Comparison of ENCODE assay signal across 9 cellular contexts in genomic region chr4:24913099-24913445, GRCh38. TPM values are rescaled to one million over a fixed set of nuclear protein-coding genes. Genes with fewer than 3 reads are reported as not detected.
A peak's percentile ranks its signal among the peaks of the same experiment; 100 is the strongest.
DNase-seq lines count a peak whose midpoint lies in the region; ATAC-seq and TF ChIP-seq lines count a peak whose summit lies in the region.
"Had no signal": no experiment of that assay in that cellular context is flagged by ENCODE, and none has a peak within 500 bp of the region (broad histone marks: within the 10 kb centered on the region; RNA-seq: fewer than 3 reads in every experiment).

No MANE protein-coding gene starts in this region.

- no peak overlapping the region for H3K27ac Mint-ChIP-seq in activated CD4-positive, alpha-beta T cell treated with anti-CD3 and anti-CD28 coated beads, Interleukin-2, amount 10 ng/mL, durations not matched to agents 7 days and 5 days
- H3K27ac Mint-ChIP-seq in central memory CD8-positive, alpha-beta T cell (ENCODE audit: low read depth): no peak overlapping the region
- H3K27ac Mint-ChIP-seq: CD4-positive, CD25-positive, alpha-beta regulatory T cell had no signal

- DNase-seq in activated CD4-positive, alpha-beta T cell treated with anti-CD3 and anti-CD28 coated beads, Interleukin-2, amount 10 ng/mL, durations not matched to agents 7 days and 5 days: no peak
- no peak for DNase-seq in activated CD4-positive, alpha-beta T cell treated with anti-CD3 and anti-CD28 coated beads, Interleukin-2, amount 50 U/mL, for 48 hours
- no peak for DNase-seq in central memory CD8-positive, alpha-beta T cell (ENCODE audit: low spot score in 2 of 2)
- DNase-seq in thyroid gland: no peak
- DNase-seq in GOT3 (lab: John Stamatoyannopoulos, UW): no peak
- DNase-seq in activated gamma-delta T cell treated with Interleukin-2 at 50 U/mL for 16 hours: no peak
- no peak for DNase-seq in NCI-H1436 (lab: John Stamatoyannopoulos, UW)
- DNase-seq: CD4-positive, CD25-positive, alpha-beta regulatory T cell had no signal

- CTCF ChIA-PET in activated CD4-positive, alpha-beta T cell treated with anti-CD3 and anti-CD28 coated beads, Interleukin-2, amount 10 ng/mL, durations not matched to agents 7 days and 5 days (lab: Charles Lee): no interaction called here

- H3K36me3 ChIP-seq in mesodermal cell (ENCODE audit: control insufficient read depth, insufficient read depth, low read length) (peaks cover 12% of the 10 kb centered on the region), thyroid gland (peaks cover 7 to 13% of the 10 kb centered on the region in 2 donors)

- no peak for TF ChIP-seq POLR2A in thyroid gland (IDR thresholded peaks at IDR 0.05)

- no peaks in the 10 kb centered on the region for H3K4me1 ChIP-seq in mesodermal cell (ENCODE audit: control insufficient read depth, insufficient read depth, low read length, poor library complexity, severe bottlenecking)
- peaks cover 13 to 15% of the 10 kb centered on the region in 2 donors for H3K4me1 ChIP-seq in thyroid gland

- POLR2A ChIA-PET in activated CD4-positive, alpha-beta T cell treated with anti-CD3 and anti-CD28 coated beads, Interleukin-2, amount 10 ng/mL, durations not matched to agents 7 days and 5 days (lab: Charles Lee): no interaction called here

- TF ChIP-seq CTCF in thyroid gland (IDR thresholded peaks at IDR 0.05): no peak

- no peak for ATAC-seq in central memory CD8-positive, alpha-beta T cell (replicated peaks; ENCODE audit: extremely low read depth, poor library complexity, severe bottlenecking)

- peaks cover 29% of the 10 kb centered on the region for H3K27me3 Mint-ChIP-seq in activated CD4-positive, alpha-beta T cell treated with anti-CD3 and anti-CD28 coated beads, Interleukin-2, amount 10 ng/mL, durations not matched to agents 7 days and 5 days
- H3K27me3 Mint-ChIP-seq in central memory CD8-positive, alpha-beta T cell: peaks cover 71% of the 10 kb centered on the region

- peaks cover 2% of the 10 kb centered on the region for H3K4me1 Mint-ChIP-seq in activated CD4-positive, alpha-beta T cell treated with anti-CD3 and anti-CD28 coated beads, Interleukin-2, amount 10 ng/mL, durations not matched to agents 7 days and 5 days
- H3K4me1 Mint-ChIP-seq in central memory CD8-positive, alpha-beta T cell: no peaks in the 10 kb centered on the region

- H3K9me3 ChIP-seq in mesodermal cell (ENCODE audit: control insufficient read depth, low read length) (peaks cover 31% of the 10 kb centered on the region), thyroid gland (no peaks in the 10 kb centered on the region)

- peaks cover 2% of the 10 kb centered on the region for H3K36me3 Mint-ChIP-seq in activated CD4-positive, alpha-beta T cell treated with anti-CD3 and anti-CD28 coated beads, Interleukin-2, amount 10 ng/mL, durations not matched to agents 7 days and 5 days (ENCODE audit: low read depth)
- no peaks in the 10 kb centered on the region for H3K36me3 Mint-ChIP-seq in central memory CD8-positive, alpha-beta T cell (ENCODE audit: insufficient read depth)
- H3K36me3 Mint-ChIP-seq: CD4-positive, CD25-positive, alpha-beta regulatory T cell had no signal

- peaks cover 4% of the 10 kb centered on the region for H3K9me3 Mint-ChIP-seq in activated CD4-positive, alpha-beta T cell treated with anti-CD3 and anti-CD28 coated beads, Interleukin-2, amount 10 ng/mL, durations not matched to agents 7 days and 5 days
- peaks cover 14% of the 10 kb centered on the region for H3K9me3 Mint-ChIP-seq in central memory CD8-positive, alpha-beta T cell

- H3K4me3 ChIP-seq in mesodermal cell (ENCODE audit: extremely low read depth, insufficient read depth, low read length, poor library complexity, severe bottlenecking): peak overlapping the region; percentile 35
- peak overlapping the region in 2 of 3 donors; percentile 26 to 50 for H3K4me3 ChIP-seq in thyroid gland (replicated peaks in 1 of 3)

- intact Hi-C loops in thyroid gland (cut with DNase I): loop anchor here (5.0 to 10.0 kb wide), 2 partner anchors 64 to 118 kb away; partner anchors contain the start of gene SOD3

- WGBS in mesodermal cell (ENCODE audit: insufficient coverage in 2 of 2), 2 experiments: 4 to 19% methylated on average over 17 of the region's 27 CpGs
- WGBS in thyroid gland, 2 donors: 28 to 29% methylated on average over 13 to 14 of the region's 27 CpGs

- H3K27ac ChIP-seq in mesodermal cell (ENCODE audit: low read depth, low read length, severe bottlenecking) (peak overlapping the region; percentile 29), thyroid gland (peak overlapping the region; percentile 86 to 90 (median 90))

- no peaks in the 10 kb centered on the region for H3K27me3 ChIP-seq in thyroid gland

- H3K4me3 Mint-ChIP-seq in activated CD4-positive, alpha-beta T cell treated with anti-CD3 and anti-CD28 coated beads, Interleukin-2, amount 10 ng/mL, durations not matched to agents 7 days and 5 days: peak overlapping the region; percentile 40
- peak overlapping the region; percentile 17 for H3K4me3 Mint-ChIP-seq in central memory CD8-positive, alpha-beta T cell
- H3K4me3 Mint-ChIP-seq: CD4-positive, CD25-positive, alpha-beta regulatory T cell had no signal

RNA-seq across cellular contexts. Expression of gene CCDC149, which starts 0.2 kb away (rescaled TPM):
- total RNA-seq in activated CD4-positive, alpha-beta T cell treated with anti-CD3 and anti-CD28 coated beads, Interleukin-2, amount 10 ng/mL, durations not matched to agents 7 days and 5 days: not detected
- polyA plus RNA-seq in mesodermal cell (2013, experiment 1 of 2): 5.9 TPM
- 4.6 TPM for polyA plus RNA-seq in mesodermal cell (2013, experiment 2 of 2)
- 10 to 100 TPM; 19.3 to 29.2 (median 21.8) TPM for total RNA-seq in thyroid gland
- total RNA-seq: CD4-positive, CD25-positive, alpha-beta regulatory T cell had no signal
- polyA plus RNA-seq: CD4-positive, CD25-positive, alpha-beta regulatory T cell had no signal

Comparison
In these comparisons a context has a peak if more than half of its experiments do, and no peak if none do; other contexts are left out.
1. RNA of gene CCDC149, which starts 0.2 kb away (total RNA-seq): 19.3 to 29.2 TPM in thyroid gland; not detected in activated CD4-positive, alpha-beta T cell treated with anti-CD3 and anti-CD28 coated beads, Interleukin-2, amount 10 ng/mL, durations not matched to agents 7 days and 5 days; every median in the first group is over 10 times any median in the second.